Comparison of ENCODE assay signal across 23 cellular contexts in genomic region chr3:25485673-25486072, GRCh38. TPM values are rescaled to one million over a fixed set of nuclear protein-coding genes. Genes with fewer than 3 reads are reported as not detected.
DNase-seq lines count a peak whose midpoint lies in the region; ATAC-seq and TF ChIP-seq lines count a peak whose summit lies in the region.
"Had no signal": no experiment of that assay in that cellular context is flagged by ENCODE, and none has a peak within 500 bp of the region (broad histone marks: within the 10 kb centered on the region; RNA-seq: fewer than 3 reads in every experiment).

No MANE protein-coding gene starts in this region.

- BruUV-seq in PC-3 (replicated peaks; lab: Mats Ljungman, UMichigan), result no TSS peak

- peak overlapping the region; percentile 60; the same call in 1 of the 2 replicates for H2AFZ ChIP-seq in SK-N-SH (ENCODE audit: low read depth)
- H2AFZ ChIP-seq in PC-3 (ENCODE audit: low read length), result no peak overlapping the region

- H3K27me3 ChIP-seq in SK-N-SH (ENCODE audit: insufficient read depth), result no peaks in the 10 kb centered on the region
- H3K27me3 ChIP-seq in right cardiac atrium (ENCODE audit: control insufficient read depth, insufficient read depth), result no peaks in the 10 kb centered on the region
- H3K27me3 ChIP-seq in Peyer's patch, result no peaks in the 10 kb centered on the region
- peaks cover 50% of the 10 kb centered on the region for H3K27me3 ChIP-seq in PC-3 (ENCODE audit: low read length)
- H3K27me3 ChIP-seq: BLaER1, SJSA1 had no signal

- H3K79me2 ChIP-seq in SK-N-SH (ENCODE audit: insufficient read depth), result peaks cover 53% of the 10 kb centered on the region
- H3K79me2 ChIP-seq in PC-3 (ENCODE audit: low read length), result no peaks in the 10 kb centered on the region

- H3K27ac ChIP-seq in HEK293 (ENCODE audit: extremely low read depth, low read depth, low read length) (no peak overlapping the region), SK-N-SH (ENCODE audit: low read depth in 2 of 2, low read length in 1 of 2) (peak overlapping the region in 1 of 2 experiments; percentile 86; a peak in 3 of 4 replicates), right cardiac atrium (ENCODE audit: low read length) (no peak overlapping the region), Peyer's patch (no peak overlapping the region), PC-3 (ENCODE audit: low read length) (no peak overlapping the region)
- H3K27ac ChIP-seq: BLaER1, HL-60, SJSA1 had no signal

- no peak for TF ChIP-seq EP300 in SK-N-SH (IDR thresholded peaks at IDR 0.05; ENCODE audit: borderline replicate concordance in 1 of 2, low read depth in 1 of 2, low read length in 1 of 2)

- H3F3A ChIP-seq in SK-N-SH (replicated peaks; ENCODE audit: insufficient read depth) (peaks cover 10% of the 10 kb centered on the region), PC-3 (ENCODE audit: low read length, unreplicated experiment) (no peaks in the 10 kb centered on the region)

- H3K9me2 ChIP-seq in SK-N-SH (no peaks in the 10 kb centered on the region), PC-3 (replicated peaks; ENCODE audit: low read length) (no peaks in the 10 kb centered on the region)

- H3K4me1 ChIP-seq in HEK293 (ENCODE audit: control insufficient read depth, insufficient read depth, low read length), result peaks cover 2% of the 10 kb centered on the region; the same call in 1 of the 2 replicates
- peaks cover 25 to 63% of the 10 kb centered on the region in 2 experiments for H3K4me1 ChIP-seq in SK-N-SH (ENCODE audit: control insufficient read depth in 1 of 2, insufficient read depth in 2 of 2, low read depth in 1 of 2, low read length in 1 of 2)
- peaks cover 2% of the 10 kb centered on the region for H3K4me1 ChIP-seq in right cardiac atrium (ENCODE audit: control insufficient read depth, insufficient read depth, low read length)
- no peaks in the 10 kb centered on the region for H3K4me1 ChIP-seq in Peyer's patch
- no peaks in the 10 kb centered on the region for H3K4me1 ChIP-seq in PC-3 (ENCODE audit: insufficient read depth, low read length)
- H3K4me1 ChIP-seq: BLaER1, SJSA1 had no signal

- POLR2A ChIA-PET in HEK293 (lab: Yijun Ruan, JAX), result no interaction called here
- POLR2A ChIA-PET in SK-N-SH (lab: Yijun Ruan, JAX), result no interaction called here
- POLR2A ChIA-PET in PC-3 (lab: Charles Lee; ENCODE audit: unreplicated experiment), result no interaction called here

- no peak for TF ChIP-seq POLR2A in Peyer's patch (IDR thresholded peaks at IDR 0.05)

- TF ChIP-seq CTCF in HEK293 (tag by site-specific recombination; IDR thresholded peaks at IDR 0.05), result no peak
- TF ChIP-seq CTCF in SK-N-SH (IDR thresholded peaks at IDR 0.05), result no peak
- no peak for TF ChIP-seq CTCF in Peyer's patch (IDR thresholded peaks at IDR 0.05)
- no peak for TF ChIP-seq CTCF in PC-3 (conservative IDR thresholded peaks at IDR 0.05; ENCODE audit: low read depth, low read length)

- no peak overlapping the region for H3K4me3 ChIP-seq in HEK293 (ENCODE audit: low read depth, low read length)
- no peak overlapping the region for H3K4me3 ChIP-seq in SK-N-SH (ENCODE audit: low read depth in 2 of 2, low read length in 1 of 2)
- no peak overlapping the region for H3K4me3 ChIP-seq in right cardiac atrium (ENCODE audit: low read length)
- H3K4me3 ChIP-seq in Peyer's patch, result no peak overlapping the region
- no peak overlapping the region for H3K4me3 ChIP-seq in PC-3 (ENCODE audit: low read length)
- H3K4me3 ChIP-seq: BLaER1, K562, SJSA1 had no signal

- DNase-seq in SK-N-SH (peak; percentile 23), right cardiac atrium (no peak), sciatic nerve (ENCODE audit: low spot score) (no peak), Peyer's patch (no peak), PC-3 (no peak)
- DNase-seq: CD4-positive, alpha-beta T cell; COR-L47; DMS79; H7; MM.1S; NCI-H1048; NCI-H1417 treated with DMSO at 0.1 percent for 48 hours; NCI-H187 treated with DMSO at 0.1 percent for 48 hours; NCI-H2107; NCI-H446 treated with DMSO at 0.1 percent for 48 hours had no signal

- no peak for TF ChIP-seq RAD21 in SK-N-SH (IDR thresholded peaks at IDR 0.05; ENCODE audit: low read length)

- no peaks in the 10 kb centered on the region for H3K9me3 ChIP-seq in HEK293 (ENCODE audit: control insufficient read depth, insufficient read depth, low read depth, low read length)
- no peaks in the 10 kb centered on the region for H3K9me3 ChIP-seq in SK-N-SH
- H3K9me3 ChIP-seq in right cardiac atrium (ENCODE audit: control insufficient read depth, low read length), result no peaks in the 10 kb centered on the region
- H3K9me3 ChIP-seq in Peyer's patch, result no peaks in the 10 kb centered on the region
- no peaks in the 10 kb centered on the region for H3K9me3 ChIP-seq in PC-3 (ENCODE audit: low read length)
- H3K9me3 ChIP-seq: BLaER1, SJSA1 had no signal

- H3K4me2 ChIP-seq in SK-N-SH, result peak overlapping the region; percentile 29; the same call in 1 of the 2 replicates
- H3K4me2 ChIP-seq in PC-3 (ENCODE audit: low read length), result no peak overlapping the region
- H3K4me2 ChIP-seq: BLaER1 had no signal

- H3K9ac ChIP-seq in SK-N-SH (no peak overlapping the region), PC-3 (ENCODE audit: low read length) (no peak overlapping the region)
- H3K9ac ChIP-seq: BLaER1 had no signal

- WGBS in SK-N-SH (ENCODE audit: low lambda C conversion rate), result 49% methylated on average over 3 of the region's 3 CpGs
- WGBS in right cardiac atrium, result 43% methylated on average over 3 of the region's 3 CpGs

- CTCF ChIA-PET in HEK293 (lab: Yijun Ruan, JAX) (no interaction called here), SK-N-SH (lab: Yijun Ruan, JAX) (interaction anchor here (1.5 to 1.9 kb wide), 2 partner anchors 10 to 87 kb away, joined by 4 to 5 read pairs; no protein-coding TSS in a partner anchor), PC-3 (lab: Charles Lee) (no interaction called here)

- H4K20me1 ChIP-seq in SK-N-SH (ENCODE audit: insufficient read depth) (no peaks in the 10 kb centered on the region), PC-3 (ENCODE audit: low read length) (no peaks in the 10 kb centered on the region)
- H4K20me1 ChIP-seq: BLaER1 had no signal

- H3K36me3 ChIP-seq in HEK293 (ENCODE audit: control insufficient read depth in 2 of 2, insufficient read depth in 1 of 2, low read length in 2 of 2), result no peaks in the 10 kb centered on the region
- no peaks in the 10 kb centered on the region for H3K36me3 ChIP-seq in SK-N-SH (replicated peaks in 1 of 2; ENCODE audit: control insufficient read depth in 1 of 2, insufficient read depth in 2 of 2, low read length in 1 of 2)
- H3K36me3 ChIP-seq in Peyer's patch, result no peaks in the 10 kb centered on the region
- H3K36me3 ChIP-seq in PC-3 (ENCODE audit: low read depth, low read length), result no peaks in the 10 kb centered on the region
- H3K36me3 ChIP-seq: BLaER1, SJSA1 had no signal

- intact Hi-C loops in right cardiac atrium (cut with DNase I) (no loop called here), sciatic nerve (cut with DNase I) (no loop called here), PC-3 (cut with micrococcal nuclease) (no loop called here)

- ATAC-seq in right cardiac atrium, result peak; percentile 17 to 20
- ATAC-seq in sciatic nerve, result peak; percentile 35
- ATAC-seq in PC-3, result no peak
- ATAC-seq in GM19023 (IDR thresholded peaks at IDR 0.05; ENCODE audit: unreplicated experiment), result no peak
- ATAC-seq: HepG2, K562 had no signal

TF ChIP-seq in HEK293, 187 proteins besides CTCF, POLR2A, EP300 and RAD21 (continues in another document):
- 0 out of 2 replicates have a peak, but pooled peaks have one; percentile 41 for TF ChIP-seq PRDM1 (tag by site-specific recombination; IDR thresholded peaks at IDR 0.05)
- TF ChIP-seq, protein P1, sequence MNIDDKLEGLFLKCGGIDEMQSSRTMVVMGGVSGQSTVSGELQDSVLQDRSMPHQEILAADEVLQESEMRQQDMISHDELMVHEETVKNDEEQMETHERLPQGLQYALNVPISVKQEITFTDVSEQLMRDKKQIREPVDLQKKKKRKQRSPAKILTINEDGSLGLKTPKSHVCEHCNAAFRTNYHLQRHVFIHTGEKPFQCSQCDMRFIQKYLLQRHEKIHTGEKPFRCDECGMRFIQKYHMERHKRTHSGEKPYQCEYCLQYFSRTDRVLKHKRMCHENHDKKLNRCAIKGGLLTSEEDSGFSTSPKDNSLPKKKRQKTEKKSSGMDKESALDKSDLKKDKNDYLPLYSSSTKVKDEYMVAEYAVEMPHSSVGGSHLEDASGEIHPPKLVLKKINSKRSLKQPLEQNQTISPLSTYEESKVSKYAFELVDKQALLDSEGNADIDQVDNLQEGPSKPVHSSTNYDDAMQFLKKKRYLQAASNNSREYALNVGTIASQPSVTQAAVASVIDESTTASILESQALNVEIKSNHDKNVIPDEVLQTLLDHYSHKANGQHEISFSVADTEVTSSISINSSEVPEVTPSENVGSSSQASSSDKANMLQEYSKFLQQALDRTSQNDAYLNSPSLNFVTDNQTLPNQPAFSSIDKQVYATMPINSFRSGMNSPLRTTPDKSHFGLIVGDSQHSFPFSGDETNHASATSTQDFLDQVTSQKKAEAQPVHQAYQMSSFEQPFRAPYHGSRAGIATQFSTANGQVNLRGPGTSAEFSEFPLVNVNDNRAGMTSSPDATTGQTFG (tag by site-specific recombination; IDR thresholded peaks at IDR 0.05; ENCODE audit: borderline replicate concordance), result no peak

TF ChIP-seq in SK-N-SH, 30 proteins besides CTCF, POLR2A, EP300 and RAD21:
- TF ChIP-seq USF2 (IDR thresholded peaks at IDR 0.05; ENCODE audit: borderline replicate concordance, low read depth, low read length), result no peak
- no peak for TF ChIP-seq NFIC (IDR thresholded peaks at IDR 0.05; ENCODE audit: borderline replicate concordance)
- no peak for TF ChIP-seq RFX5 (IDR thresholded peaks at IDR 0.05; ENCODE audit: low read length)
- peak; percentile 34; the same call in 1 of the 2 replicates for TF ChIP-seq GATA2 (CRISPR knock-in tag; IDR thresholded peaks at IDR 0.05)
- TF ChIP-seq MAX (IDR thresholded peaks at IDR 0.05; ENCODE audit: low read depth), result no peak

RNA-seq across cellular contexts. Expression of gene RARB, which starts 57.6 kb away (rescaled TPM):
- 10.7 and 15.2 TPM in 2 replicates for polyA plus RNA-seq in SK-N-SH (2012; rRNA removed)
- polyA plus RNA-seq in SK-N-SH (2012; cell fraction: cytosol; rRNA removed), result 13.7 and 14.8 TPM in 2 replicates
- 8.0 and 16.6 TPM in 2 replicates for polyA plus RNA-seq in SK-N-SH (2012; cell fraction: nucleus; rRNA removed)
- total RNA-seq in right cardiac atrium, result 10 to 100 TPM; 17.0 to 26.4 (median 24.7) TPM
- 9.5 TPM for polyA plus RNA-seq in right cardiac atrium
- total RNA-seq in sciatic nerve, result 15.2 TPM
- 1 to 10 TPM in 3 of 4 donors, under 1 TPM in 1; 0.53 to 4.1 (median 2.9) TPM for total RNA-seq in Peyer's patch
- not detected in 2 replicates for total RNA-seq in PC-3 (2014; rRNA removed)
- total RNA-seq: CD4-positive, alpha-beta T cell; HepG2; HT-29 had no signal

Comparison
In these comparisons a context has a peak if more than half of its experiments do, and no peak if none do; other contexts are left out.
1. ATAC-seq: peak in right cardiac atrium (2 of 2) and sciatic nerve (single experiment); none in PC-3 (single experiment) and GM19023 (single experiment).